ENCODE assay signal across 8 cellular contexts in the genomic region with DNA sequence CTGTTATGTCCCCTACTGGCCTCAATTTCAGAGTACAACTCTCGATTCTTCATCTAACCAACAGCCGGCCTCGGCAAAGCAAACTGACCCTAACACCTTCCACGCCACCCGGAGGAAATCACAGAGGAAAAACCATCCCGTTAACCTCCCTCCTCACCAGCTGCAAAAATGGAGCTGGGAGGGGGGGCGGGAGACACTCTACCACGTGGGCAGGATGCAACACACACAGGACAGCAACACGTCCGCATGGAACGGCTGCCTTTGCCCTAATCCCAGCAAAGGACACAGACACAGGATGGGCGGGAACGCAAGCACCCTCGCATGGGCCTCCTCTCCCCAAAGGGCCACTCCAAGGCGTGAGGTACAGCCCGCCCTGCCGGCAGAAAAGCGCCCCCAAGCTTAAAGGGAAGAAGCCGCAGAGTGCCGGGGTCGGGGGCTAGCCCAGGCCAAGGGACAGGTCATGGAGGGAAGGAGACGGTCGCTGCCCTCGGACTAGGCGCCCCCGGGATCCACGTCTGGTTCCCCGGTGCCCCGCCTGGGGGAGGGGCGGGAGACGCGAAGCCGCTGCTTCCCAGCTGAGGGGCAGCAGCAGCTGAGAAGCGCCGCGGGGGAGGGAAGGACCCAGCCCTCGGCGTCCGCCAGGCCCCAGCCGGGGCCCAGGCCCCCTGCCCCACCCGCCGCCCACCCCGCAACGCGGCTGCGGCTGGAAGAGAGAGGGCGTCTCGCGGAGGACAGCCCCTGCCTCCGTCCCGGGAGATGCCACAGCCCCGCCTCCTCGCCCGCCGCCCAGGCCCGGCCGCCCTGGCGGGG. TPM values are rescaled to one million over a fixed set of nuclear protein-coding genes. Genes with fewer than 3 reads are reported as not detected.
DNase-seq lines count a peak whose midpoint lies in the region; ATAC-seq and TF ChIP-seq lines count a peak whose summit lies in the region.

No MANE protein-coding gene starts in this region.

- H3K9me3 ChIP-seq in tibial artery = no peaks in the 10 kb centered on the region

- DNase-seq in Ammon's horn (ENCODE audit: low spot score) = peak; percentile 56
- peak; percentile 70 for DNase-seq in NCI-H2171 treated with DMSO at 0.1 percent for 48 hours (lab: John Stamatoyannopoulos, UW)
- DNase-seq in activated CD4-positive, alpha-beta memory T cell treated with anti-CD3 and anti-CD28 coated beads, Interleukin-2, amount 10 ng/mL, durations not matched to agents 7 days and 5 days = peak; percentile 43
- DNase-seq in fibroblast of the aortic adventitia (ENCODE audit: low read depth) = peak; percentile 29
- DNase-seq in natural killer cell = no peak
- DNase-seq in tibial artery = peak; percentile 34 to 72

- peak overlapping the region; percentile 89 to 90 for H3K27ac ChIP-seq in tibial artery

- TF ChIP-seq POLR2A in GM18505 (IDR thresholded peaks at IDR 0.05; ENCODE audit: borderline replicate concordance, extremely low read depth, insufficient read depth, insufficient read length) = no peak

- intact Hi-C loops in natural killer cell (cut with micrococcal nuclease) = loop anchor here (2.0 to 5.0 kb wide), 3 partner anchors 16 to 157 kb away; partner anchors contain the start of genes PPCS and ZMYND12
- intact Hi-C loops in tibial artery (cut with DNase I; ENCODE audit: low total_unique reads) = loop anchor here (10.0 kb wide), 2 partner anchors 130 to 160 kb away; partner anchors contain the start of gene CCDC30

- H3K4me1 ChIP-seq in tibial artery = peaks cover 0 to 49% (median 11%) of the 10 kb centered on the region in 4 donors

- peaks cover 12% of the 10 kb centered on the region for H3K36me3 Mint-ChIP-seq in activated CD4-positive, alpha-beta memory T cell treated with anti-CD3 and anti-CD28 coated beads, Interleukin-2, amount 10 ng/mL, durations not matched to agents 7 days and 5 days (ENCODE audit: low read depth)
- no peaks in the 10 kb centered on the region for H3K36me3 Mint-ChIP-seq in natural killer cell

- H3K4me1 Mint-ChIP-seq in activated CD4-positive, alpha-beta memory T cell treated with anti-CD3 and anti-CD28 coated beads, Interleukin-2, amount 10 ng/mL, durations not matched to agents 7 days and 5 days = peaks cover 43% of the 10 kb centered on the region
- H3K4me1 Mint-ChIP-seq in natural killer cell = peaks cover 55 to 66% of the 10 kb centered on the region in 2 donors

- H3K4me3 Mint-ChIP-seq in activated CD4-positive, alpha-beta memory T cell treated with anti-CD3 and anti-CD28 coated beads, Interleukin-2, amount 10 ng/mL, durations not matched to agents 7 days and 5 days = peak overlapping the region; percentile 92
- H3K4me3 Mint-ChIP-seq in natural killer cell = peak overlapping the region; percentile 89

- CTCF ChIA-PET in activated CD4-positive, alpha-beta memory T cell treated with anti-CD3 and anti-CD28 coated beads, Interleukin-2, amount 10 ng/mL, durations not matched to agents 7 days and 5 days (lab: Charles Lee) = interaction anchor here (0.6 to 1.8 kb wide), 5 partner anchors 12 to 389 kb away, joined by 3 to 15 read pairs (median 3); no protein-coding TSS in a partner anchor

- H3K27me3 ChIP-seq in tibial artery = no peaks in the 10 kb centered on the region

- H3K4me3 ChIP-seq in fibroblast of the aortic adventitia (ENCODE audit: low read depth, low read length) (peak overlapping the region; percentile 99), tibial artery (peak overlapping the region; percentile 83 to 98)

- no peaks in the 10 kb centered on the region for H3K9me3 Mint-ChIP-seq in activated CD4-positive, alpha-beta memory T cell treated with anti-CD3 and anti-CD28 coated beads, Interleukin-2, amount 10 ng/mL, durations not matched to agents 7 days and 5 days
- H3K9me3 Mint-ChIP-seq in natural killer cell = no peaks in the 10 kb centered on the region

- ATAC-seq in GM18505 (IDR thresholded peaks at IDR 0.05; ENCODE audit: unreplicated experiment) (peak; percentile 48), HG02943 (IDR thresholded peaks at IDR 0.05; ENCODE audit: low read depth, unreplicated experiment) (peak; percentile 50), natural killer cell (peak; percentile 59 to 70 (median 64))

- TF ChIP-seq CTCF in fibroblast of the aortic adventitia (IDR thresholded peaks at IDR 0.05; ENCODE audit: insufficient read depth, low read length) = no peak
- TF ChIP-seq CTCF in natural killer cell (IDR thresholded peaks at IDR 0.05) = no peak
- no peak for TF ChIP-seq CTCF in tibial artery (IDR thresholded peaks at IDR 0.05)

- peak overlapping the region; percentile 84 for H3K27ac Mint-ChIP-seq in activated CD4-positive, alpha-beta memory T cell treated with anti-CD3 and anti-CD28 coated beads, Interleukin-2, amount 10 ng/mL, durations not matched to agents 7 days and 5 days
- peak overlapping the region; percentile 81 to 91 for H3K27ac Mint-ChIP-seq in natural killer cell

- H3K36me3 ChIP-seq in tibial artery = no peaks in the 10 kb centered on the region

- POLR2A ChIA-PET in activated CD4-positive, alpha-beta memory T cell treated with anti-CD3 and anti-CD28 coated beads, Interleukin-2, amount 10 ng/mL, durations not matched to agents 7 days and 5 days (lab: Charles Lee) = interaction anchor here (0.8 to 1.9 kb wide), 8 partner anchors 11 to 348 kb away, joined by 3 to 16 read pairs (median 4); partner anchors contain the start of genes PPCS and YBX1

- no peaks in the 10 kb centered on the region for H3K27me3 Mint-ChIP-seq in activated CD4-positive, alpha-beta memory T cell treated with anti-CD3 and anti-CD28 coated beads, Interleukin-2, amount 10 ng/mL, durations not matched to agents 7 days and 5 days
- no peaks in the 10 kb centered on the region for H3K27me3 Mint-ChIP-seq in natural killer cell (ENCODE audit: low read depth in 2 of 2)

RNA-seq across cellular contexts. Expression of gene FOXJ3, which starts 0.6 kb away (rescaled TPM):
- 10 to 100 TPM; 44.9 to 47.1 TPM for total RNA-seq in activated CD4-positive, alpha-beta memory T cell treated with anti-CD3 and anti-CD28 coated beads, Interleukin-2, amount 10 ng/mL, durations not matched to agents 7 days and 5 days
- 17.4 and 38.0 TPM in 2 replicates for total RNA-seq in fibroblast of the aortic adventitia (ENCODE audit: low replicate concordance)
- 10 to 100 TPM; 81.9 to 93.8 (median 82.5) TPM for total RNA-seq in natural killer cell

RNA-seq across cellular contexts. Expression of gene RIMKLA, which starts 46.1 kb away (rescaled TPM):
- 1 to 10 TPM; 2.9 to 3.1 TPM for total RNA-seq in activated CD4-positive, alpha-beta memory T cell treated with anti-CD3 and anti-CD28 coated beads, Interleukin-2, amount 10 ng/mL, durations not matched to agents 7 days and 5 days
- total RNA-seq in fibroblast of the aortic adventitia (ENCODE audit: low replicate concordance) (0.09 TPM in 1 of 2 replicates, not detected in the other), natural killer cell (under 1 TPM; 0.13 to 0.45 (median 0.39) TPM)
